ENCODE assay signal across 8 cellular contexts in the genomic region with DNA sequence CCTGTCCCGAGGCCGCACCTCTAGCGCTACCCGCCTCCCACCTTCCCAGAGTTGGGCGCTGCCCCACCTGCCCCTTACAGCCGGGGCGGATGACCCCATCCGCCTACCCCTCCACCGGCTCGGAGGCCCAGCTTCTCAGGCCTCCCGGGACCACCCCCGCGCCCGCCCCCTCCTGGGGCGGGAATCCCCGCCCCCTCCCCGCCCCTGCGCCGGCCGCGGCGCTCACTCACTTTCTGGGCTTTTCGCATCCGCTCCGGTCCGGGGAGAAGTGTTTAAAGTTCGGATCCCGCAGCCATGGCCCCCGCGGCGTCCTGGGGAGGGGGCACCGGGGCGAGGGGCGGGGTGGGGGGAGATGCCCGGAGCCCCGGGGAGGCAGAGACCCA. TPM values are rescaled to one million over a fixed set of nuclear protein-coding genes. Genes with fewer than 3 reads are reported as not detected.
DNase-seq lines count a peak whose midpoint lies in the region; TF ChIP-seq lines count a peak whose summit lies in the region.

No MANE protein-coding gene starts in this region.

- H3K27ac Mint-ChIP-seq in T-helper 1 cell treated with Interleukin-12 subunit alpha and Interleukin-12 subunit beta and Interleukin-4 antibody, amounts not matched to agents 30 μg/mL and 1 μg/mL, for 36 hours, result no peak overlapping the region

- H3K79me2 ChIP-seq in fibroblast of lung (ENCODE audit: control insufficient read depth, insufficient read depth, low read length), result no peaks in the 10 kb centered on the region

- H3K9me3 ChIP-seq in fibroblast of lung (ENCODE audit: control insufficient read depth, insufficient read depth, low read depth, low read length), result no peaks in the 10 kb centered on the region

- H3K4me1 ChIP-seq in fibroblast of lung (ENCODE audit: control insufficient read depth, extremely low read depth, insufficient read depth, low read length), result peaks cover 3% of the 10 kb centered on the region

- peaks cover 66% of the 10 kb centered on the region for H3K27me3 ChIP-seq in fibroblast of lung (ENCODE audit: control insufficient read depth, insufficient read depth, low read length)

- H3K4me3 Mint-ChIP-seq in T-helper 1 cell treated with Interleukin-12 subunit alpha and Interleukin-12 subunit beta and Interleukin-4 antibody, amounts not matched to agents 30 μg/mL and 1 μg/mL, for 36 hours, result peak overlapping the region; percentile 84

- H3K4me1 Mint-ChIP-seq in T-helper 1 cell treated with Interleukin-12 subunit alpha and Interleukin-12 subunit beta and Interleukin-4 antibody, amounts not matched to agents 30 μg/mL and 1 μg/mL, for 36 hours (ENCODE audit: low read depth), result peaks cover 24% of the 10 kb centered on the region

- peak overlapping the region; percentile 59 for H3K4me2 ChIP-seq in fibroblast of lung (ENCODE audit: extremely low read depth, insufficient read depth, low read length)

- H3K36me3 Mint-ChIP-seq in T-helper 1 cell treated with Interleukin-12 subunit alpha and Interleukin-12 subunit beta and Interleukin-4 antibody, amounts not matched to agents 30 μg/mL and 1 μg/mL, for 36 hours (ENCODE audit: low read depth), result peaks cover 4% of the 10 kb centered on the region

- TF ChIP-seq CTCF in GM13977 (IDR thresholded peaks at IDR 0.05; ENCODE audit: extremely low read depth, insufficient read depth, missing control alignments) (no peak), fibroblast of lung (conservative IDR thresholded peaks at IDR 0.05 in 1 of 2, IDR thresholded peaks at IDR 0.05 in 1 of 2; ENCODE audit: low read depth in 1 of 2, low read length in 2 of 2) (no peak), retinal pigment epithelial cell (conservative IDR thresholded peaks at IDR 0.05; ENCODE audit: low read depth, low read length) (no peak)

- H3K36me3 ChIP-seq in fibroblast of lung (ENCODE audit: control insufficient read depth, insufficient read depth, low read length), result no peaks in the 10 kb centered on the region

- H3K4me3 ChIP-seq in fibroblast of lung (replicated peaks in 1 of 4; ENCODE audit: control extremely low read depth in 1 of 4, insufficient read depth in 1 of 4, low read depth in 3 of 4, low read length in 4 of 4) (peak overlapping the region in 3 of 4 experiments; percentile 26 to 42 (median 37)), retinal pigment epithelial cell (ENCODE audit: low read length) (peak overlapping the region; percentile 28)

- peaks cover 9% of the 10 kb centered on the region for H3K27me3 Mint-ChIP-seq in T-helper 1 cell treated with Interleukin-12 subunit alpha and Interleukin-12 subunit beta and Interleukin-4 antibody, amounts not matched to agents 30 μg/mL and 1 μg/mL, for 36 hours (ENCODE audit: low read depth)

- peak; percentile 76 for DNase-seq in GM13977 (ENCODE audit: low spot score)
- no peak for DNase-seq in fibroblast of lung (ENCODE audit: low read depth in 2 of 2)
- DNase-seq in retinal pigment epithelial cell (ENCODE audit: low read depth), result no peak
- no peak for DNase-seq in NCI-H1694 treated with DMSO at 0.1 percent for 48 hours (lab: John Stamatoyannopoulos, UW)
- no peak for DNase-seq in NCI-H748 (lab: John Stamatoyannopoulos, UW; ENCODE audit: unreplicated experiment)
- DNase-seq in HCEC 1CT, result no peak
- DNase-seq in stimulated activated CD4-positive, alpha-beta T cell treated with anti-CD3 and anti-CD28 coated beads, Interleukin-2, amount 100 ng/mL, for 48 hours, result no peak

- no peaks in the 10 kb centered on the region for H4K20me1 ChIP-seq in fibroblast of lung (ENCODE audit: control insufficient read depth, extremely low read depth, insufficient read depth, low read length)

- no peak overlapping the region for H3K9ac ChIP-seq in fibroblast of lung (ENCODE audit: insufficient read depth, low read length)

- H3K9me3 Mint-ChIP-seq in T-helper 1 cell treated with Interleukin-12 subunit alpha and Interleukin-12 subunit beta and Interleukin-4 antibody, amounts not matched to agents 30 μg/mL and 1 μg/mL, for 36 hours, result no peaks in the 10 kb centered on the region

- in situ Hi-C loops in GM13977 (cut with MboI; ENCODE audit: low pct_unique_long_range_greater_than_20kb, low sequenced_read_pairs, unreplicated experiment), result no loop called here

- H2AFZ ChIP-seq in fibroblast of lung (ENCODE audit: low read length), result no peak overlapping the region

- no peak overlapping the region for H3K27ac ChIP-seq in fibroblast of lung (ENCODE audit: insufficient read depth, low read length)

RNA-seq across cellular contexts. Expression of a gene that starts 0.4 kb away (rescaled TPM):
- total RNA-seq in fibroblast of lung, result under 0.01 TPM in 2 replicates
- polyA plus RNA-seq in fibroblast of lung, result 0.03 TPM in 1 of 2 replicates, not detected in the other
- polyA plus RNA-seq in fibroblast of lung (2012), result not detected in 2 replicates
- not detected in 2 replicates for polyA minus RNA-seq in fibroblast of lung (ENCODE audit: low replicate concordance)

RNA-seq across cellular contexts. Expression of a gene that starts 31.3 kb away (rescaled TPM):
- 152 and 193 TPM in 2 replicates for total RNA-seq in fibroblast of lung
- 123 and 163 TPM in 2 replicates for polyA plus RNA-seq in fibroblast of lung
- 303 and 371 TPM in 2 replicates for polyA plus RNA-seq in fibroblast of lung (2012)
- 184 and 393 TPM in 2 replicates for polyA minus RNA-seq in fibroblast of lung (ENCODE audit: low replicate concordance)

RNA-seq across cellular contexts. Expression of a gene that starts 44.8 kb away (rescaled TPM):
- 21.6 TPM in 2 replicates for total RNA-seq in fibroblast of lung
- polyA plus RNA-seq in fibroblast of lung, result 23.9 and 32.2 TPM in 2 replicates
- 34.0 and 53.6 TPM in 2 replicates for polyA plus RNA-seq in fibroblast of lung (2012)
- polyA minus RNA-seq in fibroblast of lung (ENCODE audit: low replicate concordance), result 19.6 and 36.9 TPM in 2 replicates

RNA-seq across cellular contexts. Expression of a gene that starts 50.7 kb away (rescaled TPM):
- total RNA-seq in fibroblast of lung, result under 0.01 and 0.17 TPM in 2 replicates
- polyA plus RNA-seq in fibroblast of lung, result 0.07 and 0.17 TPM in 2 replicates
- 0.14 TPM in 1 of 2 replicates, not detected in the other for polyA plus RNA-seq in fibroblast of lung (2012)
- polyA minus RNA-seq in fibroblast of lung (ENCODE audit: low replicate concordance), result not detected in 2 replicates
